ENCODE assay signal across 8 cellular contexts in the genomic region with DNA sequence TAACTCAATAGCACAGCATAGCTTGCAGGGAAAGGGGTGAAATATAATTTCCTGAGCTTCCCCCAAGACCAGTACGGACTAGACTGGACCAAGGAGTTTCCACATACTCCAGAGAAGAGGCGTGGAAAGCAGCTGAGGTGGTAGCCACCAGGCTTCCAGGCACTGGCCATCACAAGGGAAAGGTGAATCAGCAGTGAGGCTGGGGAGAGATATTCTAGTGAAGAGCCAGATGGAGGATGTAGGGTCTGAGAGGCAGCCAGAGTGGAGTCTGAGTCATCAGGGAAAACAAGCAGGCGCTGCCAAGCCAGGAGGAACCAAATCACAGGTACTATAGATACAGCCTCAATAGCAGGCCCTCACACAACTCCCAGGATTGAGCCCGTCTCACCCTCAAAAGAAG. TPM values are rescaled to one million over a fixed set of nuclear protein-coding genes. Genes with fewer than 3 reads are reported as not detected.
DNase-seq lines count a peak whose midpoint lies in the region; ATAC-seq, FAIRE-seq and TF ChIP-seq lines count a peak whose summit lies in the region.

No MANE protein-coding gene starts in this region.

- 38% methylated on average over 4 of the region's 4 CpGs for WGBS in A549 (ENCODE audit: missing lambda C conversion rate)

- no peak for TF ChIP-seq CTCF in A549 (IDR thresholded peaks at IDR 0.05)

- CTCF ChIA-PET in A549 (lab: Yijun Ruan, JAX) = interaction anchor here (0.9 to 2.1 kb wide), 5 partner anchors 10 to 246 kb away, joined by 3 to 9 read pairs (median 5); partner anchors contain the start of genes PXYLP1 and RASA2
- CTCF ChIA-PET in naive thymus-derived CD4-positive, alpha-beta T cell (lab: Charles Lee) = interaction anchor here (0.6 to 2.7 kb wide), 4 partner anchors 76 to 134 kb away, joined by 3 to 16 read pairs (median 4); no protein-coding TSS in a partner anchor

- no peak overlapping the region for H3K27ac Mint-ChIP-seq in naive thymus-derived CD4-positive, alpha-beta T cell

- H3K36me3 ChIP-seq in naive thymus-derived CD4-positive, alpha-beta T cell (ENCODE audit: control insufficient read depth in 2 of 3, insufficient read depth in 3 of 3, low read length in 3 of 3) = no peaks in the 10 kb centered on the region

- no peak for FAIRE-seq in A549 (lab: Jason Lieb, UNC)

- H3K4me3 ChIP-seq in A549 = no peak overlapping the region
- no peak overlapping the region for H3K4me3 ChIP-seq in naive thymus-derived CD4-positive, alpha-beta T cell (ENCODE audit: low read length)

- peak overlapping the region; percentile 44 for H3K4me2 ChIP-seq in A549

- intact Hi-C loops in sciatic nerve (cut with DNase I) = no loop called here
- intact Hi-C loops in naive thymus-derived CD4-positive, alpha-beta T cell (cut with micrococcal nuclease) = no loop called here

- H3K4me1 ChIP-seq in A549 = peaks cover 24% of the 10 kb centered on the region
- H3K4me1 ChIP-seq in naive thymus-derived CD4-positive, alpha-beta T cell (ENCODE audit: control insufficient read depth in 2 of 2, insufficient read depth in 2 of 2, low read length in 2 of 2) = peaks cover 11% of the 10 kb centered on the region in 2 donors

- POLR2A ChIA-PET in A549 (lab: Yijun Ruan, JAX) = interaction anchor here (1.1 kb wide), 1 partner anchor 9 kb away, joined by 4 read pairs; the partner anchor contains the start of gene RASA2
- POLR2A ChIA-PET in naive thymus-derived CD4-positive, alpha-beta T cell (lab: Charles Lee) = interaction anchor here (1.5 to 1.8 kb wide), 2 partner anchors 8 to 10 kb away, joined by 5 to 9 read pairs; partner anchors contain the start of gene RASA2

- TF ChIP-seq POLR2A in A549 (IDR thresholded peaks at IDR 0.05; ENCODE audit: low read length) = no peak

- no peak overlapping the region for H3K4me3 Mint-ChIP-seq in naive thymus-derived CD4-positive, alpha-beta T cell

- peak overlapping the region; percentile 47 to 76; a peak in 5 of 6 replicates for H3K27ac ChIP-seq in A549
- H3K27ac ChIP-seq in naive thymus-derived CD4-positive, alpha-beta T cell (ENCODE audit: low read depth, low read length) = no peak overlapping the region

- ATAC-seq in A549 (peak; percentile 92 to 99), SK-N-SH treated with all-trans-retinoic acid at 6 μM for 48 hours (peak; percentile 91), GM18870 (IDR thresholded peaks at IDR 0.05; ENCODE audit: unreplicated experiment) (no peak), sciatic nerve (no peak)
- ATAC-seq in naive thymus-derived CD4-positive, alpha-beta T cell = no peak

- peaks cover 0 to 21% (median 0%) of the 10 kb centered on the region in 5 donors for H3K27me3 Mint-ChIP-seq in naive thymus-derived CD4-positive, alpha-beta T cell

- peaks cover 24 to 46% (median 32%) of the 10 kb centered on the region in 7 donors for H3K4me1 Mint-ChIP-seq in naive thymus-derived CD4-positive, alpha-beta T cell

- TF ChIP-seq RAD21 in A549 (conservative IDR thresholded peaks at IDR 0.05 in 1 of 2, IDR thresholded peaks at IDR 0.05 in 1 of 2) = no peak

- TF ChIP-seq EP300 in A549 (IDR thresholded peaks at IDR 0.05) = no peak

- no peaks in the 10 kb centered on the region for H3K27me3 ChIP-seq in naive thymus-derived CD4-positive, alpha-beta T cell (ENCODE audit: control insufficient read depth in 2 of 2, insufficient read depth in 2 of 2, low read length in 2 of 2)

- peaks cover 0 to 1% (median 0%) of the 10 kb centered on the region in 5 donors for H3K36me3 Mint-ChIP-seq in naive thymus-derived CD4-positive, alpha-beta T cell

- peak; percentile 65 to 75 for DNase-seq in A549 (ENCODE audit: low read depth in 1 of 2, low spot score in 1 of 2)
- peak; percentile 21 for DNase-seq in GDM1 (lab: John Stamatoyannopoulos, UW)
- DNase-seq in glomerular visceral epithelial cell (ENCODE audit: extremely low spot score) = peak; percentile 79
- no peak for DNase-seq in sciatic nerve (ENCODE audit: low spot score)
- no peak for DNase-seq in NOMO-1 treated with DMSO at 0.1 percent for 48 hours (lab: John Stamatoyannopoulos, UW; ENCODE audit: unreplicated experiment)
- no peak for DNase-seq in naive thymus-derived CD4-positive, alpha-beta T cell

- H3K9me3 Mint-ChIP-seq in naive thymus-derived CD4-positive, alpha-beta T cell = no peaks in the 10 kb centered on the region

- peaks cover 4% of the 10 kb centered on the region; the same call in 1 of the 3 replicates for H3K9me3 ChIP-seq in A549
- H3K9me3 ChIP-seq in naive thymus-derived CD4-positive, alpha-beta T cell (ENCODE audit: control insufficient read depth in 2 of 3, low read length in 3 of 3) = no peaks in the 10 kb centered on the region

TF ChIP-seq in A549, 52 proteins besides CTCF, POLR2A, EP300 and RAD21:
- TF ChIP-seq FOSL2 (IDR thresholded peaks at IDR 0.05) = no peak; the same call in 1 of the 2 replicates
- peak; percentile 67 for TF ChIP-seq FOSL2 (CRISPR knock-in tag; IDR thresholded peaks at IDR 0.05)
- no peak for TF ChIP-seq POLR2AphosphoS2 (conservative IDR thresholded peaks at IDR 0.05; ENCODE audit: low read length)
TF ChIP-seq in A549: peak in this region for 1.

TF ChIP-seq in SK-N-SH treated with all-trans-retinoic acid at 6 μM for 48 hours, 23 proteins besides CTCF, POLR2A, EP300 and RAD21:
- no peak for TF ChIP-seq GLIS3 (CRISPR knock-in tag; IDR thresholded peaks at IDR 0.05)
- no peak for TF ChIP-seq SNAI2 (CRISPR knock-in tag; IDR thresholded peaks at IDR 0.05)
- TF ChIP-seq BACH2 (CRISPR knock-in tag; IDR thresholded peaks at IDR 0.05; ENCODE audit: borderline replicate concordance) = no peak
- no peak for TF ChIP-seq CSDC2 (CRISPR knock-in tag; IDR thresholded peaks at IDR 0.05)

RNA-seq across cellular contexts. Expression of gene RASA2, which starts 9.6 kb away (rescaled TPM):
- polyA plus RNA-seq in A549 (2011; rRNA removed) = 9.2 and 12.0 TPM in 2 replicates
- 2.0 and 2.1 TPM in 2 replicates for polyA plus RNA-seq in A549 (2012; cell fraction: cytosol; rRNA removed)
- 2.7 and 3.1 TPM in 2 replicates for polyA plus RNA-seq in A549 (2012; cell fraction: nucleus; rRNA removed)
- polyA plus RNA-seq in A549 (2017; fragmentation: RNase III; extraction: RNeasy Plus Mini Kit Qiagen cat#74134 plus additional on column Dnase treatment) = 5.0 to 6.8 TPM (median 6.7 TPM) in 3 replicates
- polyA minus RNA-seq in A549 (2011; rRNA and poly(A)+ RNA removed) = 4.9 and 7.9 TPM in 2 replicates
- total RNA-seq in sciatic nerve = 49.3 TPM
- 100 to 1,000 TPM in 2 of 5 experiments, 10 to 100 TPM in 3; 51.9 to 120 (median 96.3) TPM for total RNA-seq in naive thymus-derived CD4-positive, alpha-beta T cell
- 10 to 100 TPM; 51.0 to 59.8 TPM for polyA plus RNA-seq in naive thymus-derived CD4-positive, alpha-beta T cell

Comparison
In these comparisons a context has a peak if more than half of its experiments do, and no peak if none do; other contexts are left out.
1. ATAC-seq: peak in A549 (2 of 2) and SK-N-SH treated with all-trans-retinoic acid at 6 μM for 48 hours (single experiment); none in GM18870 (single experiment), sciatic nerve (single experiment) and naive thymus-derived CD4-positive, alpha-beta T cell (single experiment).
2. DNase-seq: peak in A549 (2 of 2), GDM1 (single experiment) and glomerular visceral epithelial cell (single experiment); none in sciatic nerve (single experiment), NOMO-1 treated with DMSO at 0.1 percent for 48 hours (single experiment) and naive thymus-derived CD4-positive, alpha-beta T cell (0 of 9).